Comparison of ENCODE assay signal across 24 cellular contexts in the genomic region with DNA sequence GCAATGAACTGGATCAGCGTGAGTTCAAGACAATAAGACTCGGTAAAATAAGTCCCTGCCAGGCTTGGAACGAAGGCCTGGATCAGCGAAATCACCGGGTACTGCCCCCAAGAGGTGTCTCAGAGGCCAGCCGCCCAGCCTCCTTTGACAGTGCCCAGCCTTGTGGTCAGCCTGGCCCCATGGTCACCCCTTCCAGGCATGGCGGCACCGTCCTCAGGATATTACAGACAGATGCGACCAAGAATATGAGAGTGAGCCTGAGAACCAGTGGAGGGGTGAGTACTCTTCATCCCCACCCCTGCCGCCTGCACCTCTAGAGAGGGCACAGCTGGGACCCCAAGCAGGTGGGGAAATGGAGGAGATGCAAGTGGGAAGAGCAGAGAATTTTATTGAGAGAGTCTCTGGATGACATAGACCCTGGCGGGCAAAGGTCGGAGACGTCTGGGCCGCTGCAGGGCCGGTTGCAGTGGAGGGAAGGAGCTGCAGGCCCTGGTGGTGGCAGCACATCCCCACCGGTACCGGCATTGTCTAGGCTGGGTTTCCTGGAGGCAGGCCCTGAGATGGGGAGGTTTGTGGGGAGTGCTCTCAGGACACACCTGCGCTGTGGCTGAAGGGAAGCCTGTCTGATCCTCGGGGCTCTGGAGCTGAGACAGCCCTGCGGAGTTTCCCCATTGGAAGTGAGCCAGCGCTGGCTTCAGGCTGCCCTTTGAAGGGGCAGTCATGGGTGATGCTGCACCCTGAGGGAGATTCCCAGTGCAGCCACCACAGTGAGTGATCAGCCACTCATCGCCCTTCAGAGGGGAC.
DNase-seq lines count a peak whose midpoint lies in the region; ATAC-seq, FAIRE-seq and TF ChIP-seq lines count a peak whose summit lies in the region.
"Had no signal": no experiment of that assay in that cellular context is flagged by ENCODE, and none has a peak within 500 bp of the region (broad histone marks: within the 10 kb centered on the region; RNA-seq: fewer than 3 reads in every experiment).

No MANE protein-coding gene starts in this region.

- H3K4me2 ChIP-seq in GM23338 = no peak overlapping the region

- H3K27ac ChIP-seq in GM23338 (ENCODE audit: low read depth) (no peak overlapping the region), WERI-Rb-1 (no peak overlapping the region), kidney (ENCODE audit: low read depth in 2 of 2, low read length in 2 of 2) (no peak overlapping the region)

- H3K4me1 ChIP-seq in GM23338 (ENCODE audit: insufficient read depth) (no peaks in the 10 kb centered on the region), kidney (ENCODE audit: control insufficient read depth in 1 of 2, insufficient read depth in 1 of 2, low read depth in 1 of 2, low read length in 2 of 2) (no peaks in the 10 kb centered on the region)

- H3K4me1 Mint-ChIP-seq in GM23338 = no peaks in the 10 kb centered on the region; the same call in 2 of the 3 replicates
- H3K4me1 Mint-ChIP-seq: activated B cell treated with CpG ODN at 0.5 μM for 24 hours; activated CD4-positive, alpha-beta memory T cell treated with anti-CD3 and anti-CD28 coated beads, Interleukin-2, amount 10 ng/mL, durations not matched to agents 7 days and 5 days; mesothelial cell of epicardium had no signal

- no peaks in the 10 kb centered on the region for H3K36me3 Mint-ChIP-seq in GM23338 (ENCODE audit: low read depth)
- H3K36me3 Mint-ChIP-seq: mesothelial cell of epicardium had no signal

- H4K20me1 ChIP-seq in GM23338 (replicated peaks; ENCODE audit: insufficient read depth) = no peaks in the 10 kb centered on the region

- H3K9me3 ChIP-seq in WERI-Rb-1 (ENCODE audit: severe bottlenecking) (no peaks in the 10 kb centered on the region), kidney (ENCODE audit: control insufficient read depth in 1 of 2, low read length in 2 of 2) (no peaks in the 10 kb centered on the region)

- no peak for FAIRE-seq in kidney (lab: Jason Lieb, UNC)
- FAIRE-seq: endometrium, HTR-8/SVneo, islet of Langerhans had no signal

- H2AFZ ChIP-seq in GM23338 = no peak overlapping the region

- DNase-seq in GM23338 (ENCODE audit: low spot score) (peak; percentile 28), WERI-Rb-1 (no peak), kidney (peak; percentile 61), posterior vena cava (ENCODE audit: low spot score) (peak; percentile 77), DMS153 treated with DMSO at 0.1 percent for 48 hours (lab: John Stamatoyannopoulos, UW; ENCODE audit: unreplicated experiment) (no peak), activated T-cell treated with anti-CD3 and anti-CD28 coated beads for 4 hours (no peak), left ventricle myocardium superior (no peak)
- DNase-seq: activated B cell treated with CpG ODN at 0.5 μM for 24 hours; activated CD4-positive, alpha-beta memory T cell treated with anti-CD3 and anti-CD28 coated beads, Interleukin-2, amount 10 ng/mL, durations not matched to agents 7 days and 5 days; activated naive CD4-positive, alpha-beta T cell treated with anti-CD3 and anti-CD28 coated beads for 36 hours; activated T-cell treated with anti-CD3 and anti-CD28 coated beads, Interleukin-2, amount 50 U/mL, for 1 hour; CD4-positive, alpha-beta T cell; DND-41; NCI-H1417 treated with DMSO at 0.1 percent for 48 hours; NCI-H2171; NCI-H748 treated with DMSO at 0.1 percent for 48 hours; SIG-M5; stimulated activated CD4-positive, alpha-beta T cell treated with anti-CD3 and anti-CD28 coated beads, Interleukin-12 subunit alpha, Interleukin-12 subunit beta, amount 100 ng/mL, for 4 hours; T-helper 2 cell had no signal

- no peak overlapping the region for H3K27ac Mint-ChIP-seq in GM23338
- H3K27ac Mint-ChIP-seq: activated B cell treated with CpG ODN at 0.5 μM for 24 hours; activated CD4-positive, alpha-beta memory T cell treated with anti-CD3 and anti-CD28 coated beads, Interleukin-2, amount 10 ng/mL, durations not matched to agents 7 days and 5 days; activated naive CD4-positive, alpha-beta T cell treated with anti-CD3 and anti-CD28 coated beads for 36 hours; CD4-positive, alpha-beta T cell; mesothelial cell of epicardium had no signal

- no peaks in the 10 kb centered on the region for H3K36me3 ChIP-seq in GM23338 (ENCODE audit: insufficient read depth)
- no peaks in the 10 kb centered on the region for H3K36me3 ChIP-seq in WERI-Rb-1
- H3K36me3 ChIP-seq in kidney (ENCODE audit: control insufficient read depth in 1 of 2, insufficient read depth in 2 of 2, low read length in 2 of 2) = no peaks in the 10 kb centered on the region

- ATAC-seq in GM23338 (peak; percentile 97), left ventricle myocardium superior (no peak), GM19035 (IDR thresholded peaks at IDR 0.05; ENCODE audit: unreplicated experiment) (no peak)

- no peak overlapping the region for H3K9ac ChIP-seq in kidney (ENCODE audit: low read length in 2 of 2)

- no peaks in the 10 kb centered on the region for H3K9me3 Mint-ChIP-seq in GM23338
- H3K9me3 Mint-ChIP-seq: activated B cell treated with CpG ODN at 0.5 μM for 24 hours; activated CD4-positive, alpha-beta memory T cell treated with anti-CD3 and anti-CD28 coated beads, Interleukin-2, amount 10 ng/mL, durations not matched to agents 7 days and 5 days; activated naive CD4-positive, alpha-beta T cell treated with anti-CD3 and anti-CD28 coated beads for 36 hours; CD4-positive, alpha-beta T cell had no signal

- TF ChIP-seq CTCF in GM23338 (conservative IDR thresholded peaks at IDR 0.05; ENCODE audit: low read depth in 2 of 2) (peak in 1 of 2 experiments; percentile 45; a peak in 2 of 4 replicates), WERI-Rb-1 (IDR thresholded peaks at IDR 0.05; ENCODE audit: low read depth, low read length) (peak; percentile 34), kidney (IDR thresholded peaks at IDR 0.05; ENCODE audit: borderline replicate concordance, extremely low read depth, insufficient read depth) (no peak)

- no peaks in the 10 kb centered on the region for H3K27me3 ChIP-seq in GM23338 (ENCODE audit: insufficient read depth)
- H3K27me3 ChIP-seq in WERI-Rb-1 (ENCODE audit: insufficient read depth, low read depth, severe bottlenecking) = no peaks in the 10 kb centered on the region

- intact Hi-C loops in kidney (cut with DNase I) = no loop called here
- intact Hi-C loops in posterior vena cava (cut with DNase I) = no loop called here
- intact Hi-C loops in left ventricle myocardium superior (cut with micrococcal nuclease) = no loop called here

- no peaks in the 10 kb centered on the region for H3K79me2 ChIP-seq in GM23338 (replicated peaks; ENCODE audit: insufficient read depth)

- no peaks in the 10 kb centered on the region for H3F3A ChIP-seq in GM23338 (replicated peaks; ENCODE audit: low read depth)

- no peak overlapping the region for H3K4me3 ChIP-seq in GM23338
- H3K4me3 ChIP-seq in WERI-Rb-1 (ENCODE audit: low read depth, low read length) = no peak overlapping the region
- H3K4me3 ChIP-seq in kidney (ENCODE audit: low read length in 2 of 2) = no peak overlapping the region

- H3K27me3 Mint-ChIP-seq in GM23338 (ENCODE audit: insufficient read depth, low read depth, poor library complexity) = peaks cover 6% of the 10 kb centered on the region
- H3K27me3 Mint-ChIP-seq: activated B cell treated with CpG ODN at 0.5 μM for 24 hours; CD4-positive, alpha-beta T cell had no signal

- H3K4me3 Mint-ChIP-seq in GM23338 = no peak overlapping the region
- H3K4me3 Mint-ChIP-seq: activated B cell treated with CpG ODN at 0.5 μM for 24 hours; activated CD4-positive, alpha-beta memory T cell treated with anti-CD3 and anti-CD28 coated beads, Interleukin-2, amount 10 ng/mL, durations not matched to agents 7 days and 5 days; activated naive CD4-positive, alpha-beta T cell treated with anti-CD3 and anti-CD28 coated beads for 36 hours; CD4-positive, alpha-beta T cell; mesothelial cell of epicardium had no signal

- 0 out of 2 replicates have a peak, but pooled peaks cover 3% of the 10 kb centered on the region for H3K9me2 ChIP-seq in GM23338 (ENCODE audit: insufficient read depth)

Comparison
In these comparisons a context has a peak if more than half of its experiments do, and no peak if none do; other contexts are left out.
1. DNase-seq: peak in GM23338 (single experiment), kidney (single experiment) and posterior vena cava (single experiment); none in WERI-Rb-1 (single experiment), DMS153 treated with DMSO at 0.1 percent for 48 hours (single experiment), activated T-cell treated with anti-CD3 and anti-CD28 coated beads for 4 hours (single experiment) and left ventricle myocardium superior (single experiment).